In the genomic region with DNA sequence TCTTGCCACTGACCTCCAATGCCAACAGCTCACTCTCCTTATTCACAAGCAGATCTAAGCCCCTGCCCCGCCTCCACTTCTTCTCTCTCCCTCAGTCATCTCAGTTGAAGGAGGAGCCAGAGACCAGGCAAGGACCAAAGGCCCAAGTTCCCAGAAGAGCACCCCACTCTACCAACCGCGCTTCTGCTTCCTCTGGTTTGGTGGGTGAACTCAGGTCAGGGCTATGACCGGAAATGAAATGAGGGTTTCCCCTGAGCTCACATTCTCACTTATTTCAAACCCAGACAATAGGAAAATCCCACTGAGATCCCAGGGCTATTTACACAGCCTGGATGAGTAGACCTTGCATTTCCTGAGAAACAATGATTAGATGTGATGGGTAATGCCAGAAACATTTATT, we compare ENCODE assay signal across 15 cellular contexts. TPM values are rescaled to one million over a fixed set of nuclear protein-coding genes. Genes with fewer than 3 reads are reported as not detected.
DNase-seq lines count a peak whose midpoint lies in the region; ATAC-seq and TF ChIP-seq lines count a peak whose summit lies in the region.
"Had no signal": no experiment of that assay in that cellular context is flagged by ENCODE, and none has a peak within 500 bp of the region (broad histone marks: within the 10 kb centered on the region; RNA-seq: fewer than 3 reads in every experiment).

No MANE protein-coding gene starts in this region.

- DNase-seq in Right ventricle myocardium superior (no peak), left cardiac atrium (no peak), endodermal cell (peak; percentile 64), NCI-H1092 (lab: John Stamatoyannopoulos, UW) (no peak), esophagus muscularis mucosa (ENCODE audit: extremely low spot score) (no peak)
- DNase-seq in stimulated activated naive CD8-positive, alpha-beta T cell treated with anti-CD3 and anti-CD28 coated beads, Interleukin-15, amount 100 ng/mL, for 72 hours = peak in 1 of 2 donors; percentile 67
- DNase-seq: GOT3, kidney, NCI-H526 treated with DMSO at 0.1 percent for 48 hours, occipital lobe, stomach had no signal

- intact Hi-C loops in Right ventricle myocardium superior (cut with DNase I) (no loop called here), left cardiac atrium (cut with DNase I) (no loop called here), esophagus muscularis mucosa (cut with DNase I) (no loop called here)

- peaks cover 40% of the 10 kb centered on the region for H3K4me1 Mint-ChIP-seq in T-helper 1 cell treated with Interleukin-12 subunit alpha and Interleukin-12 subunit beta and Interleukin-4 antibody, amounts not matched to agents 30 μg/mL and 1 μg/mL, for 36 hours (ENCODE audit: low read depth)
- H3K4me1 Mint-ChIP-seq in endodermal cell = peaks cover 18% of the 10 kb centered on the region
- H3K4me1 Mint-ChIP-seq in stimulated activated naive CD8-positive, alpha-beta T cell treated with anti-CD3 and anti-CD28 coated beads, Interleukin-15, amount 100 ng/mL, for 72 hours = peaks cover 43% of the 10 kb centered on the region

- H3K27me3 Mint-ChIP-seq in T-helper 1 cell treated with Interleukin-12 subunit alpha and Interleukin-12 subunit beta and Interleukin-4 antibody, amounts not matched to agents 30 μg/mL and 1 μg/mL, for 36 hours (ENCODE audit: low read depth) = peaks cover 12% of the 10 kb centered on the region
- peaks cover 20% of the 10 kb centered on the region for H3K27me3 Mint-ChIP-seq in endodermal cell (ENCODE audit: insufficient read depth)
- peaks cover 8% of the 10 kb centered on the region for H3K27me3 Mint-ChIP-seq in stimulated activated naive CD8-positive, alpha-beta T cell treated with anti-CD3 and anti-CD28 coated beads, Interleukin-15, amount 100 ng/mL, for 72 hours

- no peak for TF ChIP-seq POLR2A in esophagus muscularis mucosa (IDR thresholded peaks at IDR 0.05; ENCODE audit: low read depth)

- H3K9me3 Mint-ChIP-seq in T-helper 1 cell treated with Interleukin-12 subunit alpha and Interleukin-12 subunit beta and Interleukin-4 antibody, amounts not matched to agents 30 μg/mL and 1 μg/mL, for 36 hours = no peaks in the 10 kb centered on the region
- peaks cover 14% of the 10 kb centered on the region for H3K9me3 Mint-ChIP-seq in endodermal cell
- H3K9me3 Mint-ChIP-seq in stimulated activated naive CD8-positive, alpha-beta T cell treated with anti-CD3 and anti-CD28 coated beads, Interleukin-15, amount 100 ng/mL, for 72 hours = peaks cover 0 to 7% of the 10 kb centered on the region in 2 donors

- no peaks in the 10 kb centered on the region for H3K36me3 ChIP-seq in endodermal cell (ENCODE audit: control insufficient read depth, insufficient read depth, low read length)
- H3K36me3 ChIP-seq in esophagus muscularis mucosa = no peaks in the 10 kb centered on the region
- H3K36me3 ChIP-seq: stomach had no signal

- no peak overlapping the region for H3K27ac ChIP-seq in endodermal cell (ENCODE audit: low read depth, low read length)
- no peak overlapping the region for H3K27ac ChIP-seq in esophagus muscularis mucosa (replicated peaks in 1 of 4)
- H3K27ac ChIP-seq: KMS-11, stomach had no signal

- TF ChIP-seq CTCF in endodermal cell (conservative IDR thresholded peaks at IDR 0.05) (no peak), esophagus muscularis mucosa (IDR thresholded peaks at IDR 0.05) (no peak)

- no peak overlapping the region for H3K9ac ChIP-seq in endodermal cell (ENCODE audit: extremely low read depth, low read length, poor library complexity, severe bottlenecking)
- H3K9ac ChIP-seq: KMS-11 had no signal

- H3K9me3 ChIP-seq in endodermal cell (ENCODE audit: control insufficient read depth, low read length) (peaks cover 5% of the 10 kb centered on the region), esophagus muscularis mucosa (no peaks in the 10 kb centered on the region)
- H3K9me3 ChIP-seq: stomach had no signal

- peaks cover 31% of the 10 kb centered on the region for H3K36me3 Mint-ChIP-seq in T-helper 1 cell treated with Interleukin-12 subunit alpha and Interleukin-12 subunit beta and Interleukin-4 antibody, amounts not matched to agents 30 μg/mL and 1 μg/mL, for 36 hours (ENCODE audit: low read depth)
- H3K36me3 Mint-ChIP-seq in endodermal cell (ENCODE audit: low read depth) = no peaks in the 10 kb centered on the region
- H3K36me3 Mint-ChIP-seq: brain had no signal

- no peak for TF ChIP-seq EP300 in esophagus muscularis mucosa (IDR thresholded peaks at IDR 0.05)

- no peak overlapping the region for H3K4me3 ChIP-seq in endodermal cell (ENCODE audit: low read length)
- no peak overlapping the region for H3K4me3 ChIP-seq in esophagus muscularis mucosa
- H3K4me3 ChIP-seq: stomach had no signal

- peak overlapping the region; percentile 54 for H3K27ac Mint-ChIP-seq in T-helper 1 cell treated with Interleukin-12 subunit alpha and Interleukin-12 subunit beta and Interleukin-4 antibody, amounts not matched to agents 30 μg/mL and 1 μg/mL, for 36 hours
- H3K27ac Mint-ChIP-seq in endodermal cell = peak overlapping the region; percentile 38
- H3K27ac Mint-ChIP-seq in stimulated activated naive CD8-positive, alpha-beta T cell treated with anti-CD3 and anti-CD28 coated beads, Interleukin-15, amount 100 ng/mL, for 72 hours = peak overlapping the region in 1 of 2 donors; percentile 42

- 88% methylated on average over 4 of the region's 4 CpGs; no CpG with 5 or more reads in 1 of the 2 experiments for WGBS in endodermal cell (ENCODE audit: insufficient coverage in 1 of 2, insufficient read length in 1 of 2), 2 experiments
- WGBS in esophagus muscularis mucosa = 69% methylated on average over 4 of the region's 4 CpGs

- peak overlapping the region; percentile 13 for H3K4me3 Mint-ChIP-seq in T-helper 1 cell treated with Interleukin-12 subunit alpha and Interleukin-12 subunit beta and Interleukin-4 antibody, amounts not matched to agents 30 μg/mL and 1 μg/mL, for 36 hours
- no peak overlapping the region for H3K4me3 Mint-ChIP-seq in endodermal cell
- peak overlapping the region; percentile 9 to 21 for H3K4me3 Mint-ChIP-seq in stimulated activated naive CD8-positive, alpha-beta T cell treated with anti-CD3 and anti-CD28 coated beads, Interleukin-15, amount 100 ng/mL, for 72 hours
- H3K4me3 Mint-ChIP-seq: brain had no signal

- H3K4me1 ChIP-seq in endodermal cell (ENCODE audit: control insufficient read depth, insufficient read depth, low read length) (no peaks in the 10 kb centered on the region), esophagus muscularis mucosa (peaks cover 0 to 3% (median 0%) of the 10 kb centered on the region in 4 donors)
- H3K4me1 ChIP-seq: stomach had no signal

- ATAC-seq in Right ventricle myocardium superior (ENCODE audit: poor library complexity) (peak; percentile 26), left cardiac atrium (no peak), HG02759 (IDR thresholded peaks at IDR 0.05; ENCODE audit: unreplicated experiment) (no peak)
- peak; percentile 96 for ATAC-seq in stimulated activated naive CD8-positive, alpha-beta T cell treated with anti-CD3 and anti-CD28 coated beads, Interleukin-15, amount 100 ng/mL, for 72 hours

- H3K27me3 ChIP-seq in endodermal cell (ENCODE audit: control insufficient read depth, insufficient read depth, low read length, poor library complexity, severe bottlenecking) (no peaks in the 10 kb centered on the region), esophagus muscularis mucosa (peaks cover 0 to under 1% (median 0%) of the 10 kb centered on the region in 4 donors)

RNA-seq across cellular contexts. Expression of gene DPF3, which starts 9.9 kb away (rescaled TPM):
- total RNA-seq in Right ventricle myocardium superior = 25.0 TPM
- 10 to 100 TPM; 18.9 to 23.3 TPM for total RNA-seq in left cardiac atrium
- total RNA-seq in endodermal cell = not detected
- polyA plus RNA-seq in endodermal cell (2013, experiment 1 of 2) = 3.5 TPM
- 3.9 TPM for polyA plus RNA-seq in endodermal cell (2013, experiment 2 of 2)
- total RNA-seq in esophagus muscularis mucosa = 1 to 10 TPM in 2 of 4 donors, under 1 TPM in 2; 0.78 to 2.5 (median 1.7) TPM

RNA-seq across cellular contexts. Expression of gene DCAF4, which starts 42.3 kb away (rescaled TPM):
- total RNA-seq in Right ventricle myocardium superior (5.5 TPM), left cardiac atrium (10 to 100 TPM in 1 of 2 donors, 1 to 10 TPM in 1; 8.3 to 10.4 TPM), endodermal cell (10 to 100 TPM; 16.4 to 17.7 TPM), esophagus muscularis mucosa (10 to 100 TPM; 10.9 to 18.7 (median 14.7) TPM)
- 9.4 TPM for polyA plus RNA-seq in endodermal cell (2013, experiment 1 of 2)
- 8.2 TPM for polyA plus RNA-seq in endodermal cell (2013, experiment 2 of 2)

Comparison
In these comparisons a context has a peak if more than half of its experiments do, and no peak if none do; other contexts are left out.
1. ATAC-seq: peak in Right ventricle myocardium superior (single experiment) and stimulated activated naive CD8-positive, alpha-beta T cell treated with anti-CD3 and anti-CD28 coated beads, Interleukin-15, amount 100 ng/mL, for 72 hours (single experiment); none in left cardiac atrium (0 of 2) and HG02759 (single experiment).